In the genomic region with DNA sequence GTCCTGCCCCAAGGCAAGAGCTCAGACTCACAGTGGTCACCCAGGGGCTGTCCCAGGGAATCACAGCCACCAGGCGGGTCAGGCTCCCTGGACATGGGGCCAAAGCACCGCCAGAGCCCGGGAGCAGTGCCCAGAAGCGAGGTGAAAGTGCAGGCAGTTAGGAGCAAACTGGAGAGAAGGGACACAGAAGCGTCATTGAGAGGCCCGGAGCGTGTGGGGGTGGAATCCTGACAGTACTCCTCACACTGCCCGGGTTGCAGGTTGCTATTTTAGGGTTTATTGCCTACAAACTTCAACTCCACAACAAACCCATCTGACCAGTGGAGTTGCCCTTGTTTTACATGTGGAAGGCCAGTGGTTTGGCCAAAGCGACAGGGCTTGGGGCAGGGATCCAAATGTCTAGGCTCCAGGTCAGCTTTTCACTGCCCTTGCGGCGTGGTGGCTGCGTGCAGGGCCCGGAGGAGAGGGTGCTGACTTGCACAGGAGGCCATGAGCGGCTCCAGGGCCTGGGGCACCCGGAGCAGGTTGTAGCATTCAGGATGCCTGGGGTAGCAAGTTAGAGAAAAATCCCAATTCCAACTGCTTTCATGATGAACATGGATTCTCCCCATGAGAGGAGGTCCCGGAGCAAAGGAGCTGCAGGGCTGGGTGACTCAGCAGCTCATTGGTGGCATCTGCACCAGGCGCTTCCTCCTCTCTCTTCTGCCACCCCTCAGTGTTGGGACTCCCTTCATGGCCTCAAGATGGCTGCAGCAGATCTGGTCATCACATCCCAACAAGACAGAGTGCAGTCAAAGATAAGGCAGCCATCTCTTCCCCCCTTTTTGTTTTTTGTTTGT, we compare ENCODE assay signal across 9 cellular contexts.
A peak's percentile ranks its signal among the peaks of the same experiment; 100 is the strongest.
DNase-seq lines count a peak whose midpoint lies in the region; ATAC-seq and TF ChIP-seq lines count a peak whose summit lies in the region.
"Had no signal": no experiment of that assay in that cellular context is flagged by ENCODE, and none has a peak within 500 bp of the region (broad histone marks: within the 10 kb centered on the region; RNA-seq: fewer than 3 reads in every experiment).

No MANE protein-coding gene starts in this region.

- ATAC-seq in sciatic nerve: peak; percentile 62
- ATAC-seq in CD4-positive, alpha-beta T cell (ENCODE audit: poor library complexity): no peak
- ATAC-seq in effector memory CD8-positive, alpha-beta T cell (replicated peaks): no peak

- H3K4me1 Mint-ChIP-seq in CD4-positive, alpha-beta T cell (ENCODE audit: low read depth): no peaks in the 10 kb centered on the region
- H3K4me1 Mint-ChIP-seq in effector memory CD8-positive, alpha-beta T cell (ENCODE audit: low read depth in 2 of 2): no peaks in the 10 kb centered on the region

- H3K27me3 ChIP-seq in CD4-positive, alpha-beta T cell (ENCODE audit: control insufficient read depth, insufficient read depth, low read length): no peaks in the 10 kb centered on the region

- no peak overlapping the region for H3K27ac Mint-ChIP-seq in CD4-positive, alpha-beta T cell
- no peak overlapping the region for H3K27ac Mint-ChIP-seq in effector memory CD8-positive, alpha-beta T cell

- no peaks in the 10 kb centered on the region for H3K9me3 Mint-ChIP-seq in CD4-positive, alpha-beta T cell
- no peaks in the 10 kb centered on the region for H3K9me3 Mint-ChIP-seq in effector memory CD8-positive, alpha-beta T cell

- no peak overlapping the region for H3K4me3 Mint-ChIP-seq in CD4-positive, alpha-beta T cell
- H3K4me3 Mint-ChIP-seq in effector memory CD8-positive, alpha-beta T cell: no peak overlapping the region

- DNase-seq in EH (ENCODE audit: low read depth) (peak; percentile 37), hypothalamus (lab: John Stamatoyannopoulos, UW) (peak in 37 of 51 donors; percentile 14 to 83 (median 60)), sciatic nerve (ENCODE audit: low spot score) (peak; percentile 87), NCI-H2171 treated with DMSO at 0.1 percent for 48 hours (lab: John Stamatoyannopoulos, UW) (no peak), NCI-H1105 treated with DMSO at 0.1 percent for 48 hours (lab: John Stamatoyannopoulos, UW) (no peak)
- DNase-seq in CD4-positive, alpha-beta T cell: no peak
- no peak for DNase-seq in effector memory CD8-positive, alpha-beta T cell
- DNase-seq: NCI-H1092 had no signal

- no peaks in the 10 kb centered on the region for H3K27me3 Mint-ChIP-seq in CD4-positive, alpha-beta T cell
- H3K27me3 Mint-ChIP-seq in effector memory CD8-positive, alpha-beta T cell: peaks cover 0 to 24% of the 10 kb centered on the region in 2 donors

- no peaks in the 10 kb centered on the region for H3K36me3 Mint-ChIP-seq in CD4-positive, alpha-beta T cell (ENCODE audit: low read depth)
- no peaks in the 10 kb centered on the region for H3K36me3 Mint-ChIP-seq in effector memory CD8-positive, alpha-beta T cell (ENCODE audit: insufficient read depth)

- CTCF ChIA-PET in CD4-positive, alpha-beta T cell (lab: Charles Lee): no interaction called here

- POLR2A ChIA-PET in CD4-positive, alpha-beta T cell (lab: Charles Lee): no interaction called here

- no peaks in the 10 kb centered on the region for H3K9me3 ChIP-seq in CD4-positive, alpha-beta T cell (ENCODE audit: control insufficient read depth, low read length)

- peak overlapping the region; percentile 43; the same call in 1 of the 2 replicates for H3K27ac ChIP-seq in VCaP
- no peak overlapping the region for H3K27ac ChIP-seq in CD4-positive, alpha-beta T cell (ENCODE audit: low read depth, low read length)

- intact Hi-C loops in sciatic nerve (cut with DNase I): no loop called here
- intact Hi-C loops in CD4-positive, alpha-beta T cell (cut with DNase I, micrococcal nuclease): no loop called here

- no peak for TF ChIP-seq CTCF in VCaP (conservative IDR thresholded peaks at IDR 0.05)
- no peak for TF ChIP-seq CTCF in CD4-positive, alpha-beta T cell (IDR thresholded peaks at IDR 0.05)

Comparison
In these comparisons a context has a peak if more than half of its experiments do, and no peak if none do; other contexts are left out.
1. DNase-seq: peak in EH (single experiment), hypothalamus (37 of 51) and sciatic nerve (single experiment); none in NCI-H2171 treated with DMSO at 0.1 percent for 48 hours (single experiment), CD4-positive, alpha-beta T cell (0 of 10), NCI-H1105 treated with DMSO at 0.1 percent for 48 hours (single experiment) and effector memory CD8-positive, alpha-beta T cell (0 of 3).